In genomic region chr5:35902032-35902681, GRCh38 we compare ENCODE assay signal across 1 cellular context.
TF ChIP-seq lines count a peak whose summit lies in the region.

No MANE protein-coding gene starts in this region.

TF ChIP-seq in GM12878, 131 proteins besides CTCF, POLR2A, EP300 and RAD21 (continued from another document):
- TF ChIP-seq ELK1 (IDR thresholded peaks at IDR 0.05; ENCODE audit: low read depth, low read length), result no peak
